ENCODE assay signal across 17 cellular contexts in the genomic region with DNA sequence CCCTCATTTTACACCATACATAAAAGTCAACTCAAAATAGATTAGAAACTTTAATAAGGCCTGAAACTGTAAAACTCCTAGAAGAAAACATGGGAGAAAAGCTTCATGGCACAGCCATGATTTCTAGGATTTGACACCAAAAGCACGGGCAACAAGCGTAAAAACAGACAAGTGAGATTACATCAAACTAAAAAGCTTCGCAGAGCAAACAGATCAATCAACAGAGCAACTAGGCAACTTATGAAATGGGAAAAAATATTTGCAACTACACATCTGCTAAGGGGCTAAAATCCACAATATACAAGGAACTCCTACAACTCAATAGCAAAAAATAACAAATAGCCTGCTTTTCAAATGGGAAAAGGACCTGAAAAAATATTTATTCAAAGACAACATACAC.
"Had no signal": no experiment of that assay in that cellular context is flagged by ENCODE, and none has a peak within 500 bp of the region (broad histone marks: within the 10 kb centered on the region; RNA-seq: fewer than 3 reads in every experiment).

No MANE protein-coding gene starts in this region.

- H3K4me1 ChIP-seq: colonic mucosa, uterus had no signal

- H3K4me3 ChIP-seq: body of pancreas, colonic mucosa, esophagus muscularis mucosa, tibial artery, uterus had no signal

- H3K4me3 Mint-ChIP-seq: activated naive CD4-positive, alpha-beta T cell treated with anti-CD3 and anti-CD28 coated beads for 36 hours had no signal

- H3K27ac ChIP-seq: colonic mucosa, esophagus muscularis mucosa, parathyroid adenoma, uterus had no signal

- H3K27ac Mint-ChIP-seq: activated naive CD4-positive, alpha-beta T cell treated with anti-CD3 and anti-CD28 coated beads for 36 hours; activated T-helper 2 cell treated with anti-CD3 and anti-CD28 coated beads, Interferon-gamma antibody, Interleukin-2, Interleukin-4, amounts not matched to agents 10 μg/mL and 5 μg/mL and 100 μg/mL, durations not matched to agents 14 hours and 24 hours and 36 hours had no signal

- H3K36me3 ChIP-seq: colonic mucosa, esophagus muscularis mucosa, tibial artery, uterus had no signal

- H3K9me3 ChIP-seq: body of pancreas, colonic mucosa, tibial artery, uterus had no signal

- H3K27me3 ChIP-seq: body of pancreas, colonic mucosa, esophagus muscularis mucosa, tibial artery, uterus had no signal

- ATAC-seq: body of pancreas had no signal

- DNase-seq: activated CD4-positive, alpha-beta T cell treated with anti-CD3 and anti-CD28 coated beads for 1 hour; activated CD4-positive, alpha-beta T cell treated with anti-CD3 and anti-CD28 coated beads, Interleukin-2, amount 50 U/mL, for 4 hours; activated naive CD4-positive, alpha-beta T cell treated with anti-CD3 and anti-CD28 coated beads for 36 hours; activated T-cell treated with anti-CD3 and anti-CD28 coated beads for 4 hours; amygdala; body of pancreas; caudate nucleus; colonic mucosa; hippocampal formation; stimulated activated CD4-positive, alpha-beta T cell treated with anti-CD3 and anti-CD28 coated beads, Interleukin-2, amount 100 ng/mL, for 48 hours; stimulated activated naive CD4-positive, alpha-beta T cell; T-helper 1 cell; tibial artery; uterus had no signal
